8 cellular contexts compared by ENCODE assay signal in genomic region chr5:54243483-54244080, GRCh38.
DNase-seq lines count a peak whose midpoint lies in the region; ATAC-seq and TF ChIP-seq lines count a peak whose summit lies in the region.

No MANE protein-coding gene starts in this region.

- H2BK12ac ChIP-seq in trophoblast cell (ENCODE audit: low read length), result no peak overlapping the region

- no peak overlapping the region for H2AK5ac ChIP-seq in trophoblast cell (ENCODE audit: low read length)

- H3K79me1 ChIP-seq in trophoblast cell (ENCODE audit: low read length), result no peaks in the 10 kb centered on the region

- H4K20me1 ChIP-seq in SU-DHL-6 (ENCODE audit: low read depth, low read length), result no peaks in the 10 kb centered on the region

- H3F3A ChIP-seq in SU-DHL-6 (ENCODE audit: insufficient read depth), result no peaks in the 10 kb centered on the region

- peak in 2 of 3 donors; percentile 32 to 53 for DNase-seq in CD4-positive, CD25-positive, alpha-beta regulatory T cell
- peak; percentile 19 for DNase-seq in Jurkat, Clone E6-1 (ENCODE audit: low read depth, low spot score)
- no peak for DNase-seq in esophagus squamous epithelium (lab: John Stamatoyannopoulos, UW)
- DNase-seq in trophoblast cell, result peak; percentile 4 to 65
- no peak for DNase-seq in mesenteric fat pad (ENCODE audit: low spot score)

- no peaks in the 10 kb centered on the region for H3K4me1 ChIP-seq in CD4-positive, CD25-positive, alpha-beta regulatory T cell (ENCODE audit: control insufficient read depth, insufficient read depth, low read length, poor library complexity, severe bottlenecking)
- H3K4me1 ChIP-seq in esophagus squamous epithelium (peaks cover 0 to 5% (median 0%) of the 10 kb centered on the region in 3 donors), trophoblast cell (ENCODE audit: control insufficient read depth in 1 of 2, insufficient read depth in 2 of 2, low read length in 2 of 2) (no peaks in the 10 kb centered on the region)

- 46% methylated on average over 4 of the region's 4 CpGs for whole genome bisulfite sequencing in esophagus squamous epithelium, 2 donors
- WGBS in trophoblast cell (ENCODE audit: extremely low coverage, insufficient coverage, insufficient read length), result no CpG with 5 or more reads among the region's 4 CpGs

- H3K4ac ChIP-seq in trophoblast cell (ENCODE audit: low read depth, low read length), result no peak overlapping the region

- H3K4me3 ChIP-seq in CD4-positive, CD25-positive, alpha-beta regulatory T cell (ENCODE audit: low read depth, low read length), result no peak overlapping the region
- H3K4me3 ChIP-seq in Jurkat, Clone E6-1 (ENCODE audit: low read length), result no peak overlapping the region
- H3K4me3 ChIP-seq in SU-DHL-6 (ENCODE audit: insufficient read depth, low read length, poor library complexity, severe bottlenecking) (no peak overlapping the region), esophagus squamous epithelium (no peak overlapping the region), trophoblast cell (ENCODE audit: low read depth, low read length) (no peak overlapping the region)

- H2AFZ ChIP-seq in SU-DHL-6 (ENCODE audit: low read depth, low read length, severe bottlenecking) (no peak overlapping the region), trophoblast cell (ENCODE audit: insufficient read depth, low read length, poor library complexity) (no peak overlapping the region)

- no peak overlapping the region for H3K14ac ChIP-seq in trophoblast cell (ENCODE audit: low read length)

- no peak overlapping the region for H3K27ac Mint-ChIP-seq in CD4-positive, CD25-positive, alpha-beta regulatory T cell

- no peaks in the 10 kb centered on the region for H3K36me3 ChIP-seq in CD4-positive, CD25-positive, alpha-beta regulatory T cell (ENCODE audit: control insufficient read depth, insufficient read depth, low read length)
- H3K36me3 ChIP-seq in SU-DHL-6 (ENCODE audit: low read length) (no peaks in the 10 kb centered on the region), esophagus squamous epithelium (no peaks in the 10 kb centered on the region), trophoblast cell (ENCODE audit: control insufficient read depth in 1 of 2, insufficient read depth in 2 of 2, low read length in 2 of 2) (no peaks in the 10 kb centered on the region)

- no peaks in the 10 kb centered on the region for H3K79me2 ChIP-seq in SU-DHL-6 (ENCODE audit: insufficient read depth, low read length)
- H3K79me2 ChIP-seq in trophoblast cell (ENCODE audit: control insufficient read depth, insufficient read depth, low read length, poor library complexity), result no peaks in the 10 kb centered on the region

- H3K4me2 ChIP-seq in SU-DHL-6 (ENCODE audit: low read depth, low read length, poor library complexity, severe bottlenecking) (no peak overlapping the region), trophoblast cell (ENCODE audit: low read length) (no peak overlapping the region)

- H2BK120ac ChIP-seq in trophoblast cell (ENCODE audit: insufficient read depth, low read length, poor library complexity), result no peak overlapping the region

- H4K91ac ChIP-seq in trophoblast cell (ENCODE audit: low read depth, low read length), result no peak overlapping the region

- no peak overlapping the region for H4K8ac ChIP-seq in trophoblast cell (ENCODE audit: low read depth, low read length)

- H3K18ac ChIP-seq in trophoblast cell (ENCODE audit: low read length), result no peak overlapping the region

- intact Hi-C loops in esophagus squamous epithelium (cut with DNase I), result loop anchor here (10.0 kb wide), 1 partner anchor 171 kb away; no protein-coding TSS in a partner anchor

- no peaks in the 10 kb centered on the region for H3K27me3 ChIP-seq in CD4-positive, CD25-positive, alpha-beta regulatory T cell (ENCODE audit: control insufficient read depth, insufficient read depth, low read length)
- H3K27me3 ChIP-seq in SU-DHL-6 (ENCODE audit: low read length) (no peaks in the 10 kb centered on the region), esophagus squamous epithelium (no peaks in the 10 kb centered on the region), trophoblast cell (ENCODE audit: insufficient read depth, low read length) (no peaks in the 10 kb centered on the region)

- H3K23ac ChIP-seq in trophoblast cell (ENCODE audit: low read length), result no peak overlapping the region

- no peak for TF ChIP-seq POLR2A in esophagus squamous epithelium (IDR thresholded peaks at IDR 0.05)

- H3K9me3 ChIP-seq in CD4-positive, CD25-positive, alpha-beta regulatory T cell (ENCODE audit: control insufficient read depth in 2 of 2, low read length in 2 of 2), result no peaks in the 10 kb centered on the region
- H3K9me3 ChIP-seq in SU-DHL-6 (ENCODE audit: insufficient read depth, low read length) (no peaks in the 10 kb centered on the region), esophagus squamous epithelium (no peaks in the 10 kb centered on the region), trophoblast cell (ENCODE audit: insufficient read depth, low read depth, low read length) (no peaks in the 10 kb centered on the region)

- no peak overlapping the region for H3K9ac ChIP-seq in SU-DHL-6 (ENCODE audit: low read length)
- H3K9ac ChIP-seq in trophoblast cell (ENCODE audit: low read length), result no peak overlapping the region

- H3K4me3 Mint-ChIP-seq in CD4-positive, CD25-positive, alpha-beta regulatory T cell, result no peak overlapping the region

- no peak for ATAC-seq in CD4-positive, CD25-positive, alpha-beta regulatory T cell (ENCODE audit: low read depth in 2 of 2)
- ATAC-seq in GM18511 (IDR thresholded peaks at IDR 0.05; ENCODE audit: unreplicated experiment), result peak; percentile 68
- no peak for ATAC-seq in esophagus mucosa

- H3K9me3 Mint-ChIP-seq in CD4-positive, CD25-positive, alpha-beta regulatory T cell, result peaks cover 0 to 1% (median 0%) of the 10 kb centered on the region in 7 donors

- no peaks in the 10 kb centered on the region for H3K9me2 ChIP-seq in SU-DHL-6 (replicated peaks; ENCODE audit: insufficient read depth, low read length)

- peak; percentile 36 for TF ChIP-seq CTCF in SU-DHL-6 (IDR thresholded peaks at IDR 0.05; ENCODE audit: insufficient read depth, low read length, poor library complexity, severe bottlenecking)
- TF ChIP-seq CTCF in esophagus squamous epithelium (IDR thresholded peaks at IDR 0.05), result peak; percentile 37 to 72 (median 55)

- no peak overlapping the region for H4K12ac ChIP-seq in trophoblast cell (ENCODE audit: low read depth, low read length)

- H3K27ac ChIP-seq in CD4-positive, CD25-positive, alpha-beta regulatory T cell (ENCODE audit: insufficient read depth, low read length, poor library complexity, severe bottlenecking), result no peak overlapping the region
- no peak overlapping the region for H3K27ac ChIP-seq in SU-DHL-6 (ENCODE audit: low read depth, low read length)
- no peak overlapping the region for H3K27ac ChIP-seq in esophagus squamous epithelium
- H3K27ac ChIP-seq in trophoblast cell (ENCODE audit: low read depth, low read length), result no peak overlapping the region

- no peaks in the 10 kb centered on the region for H3K27me3 Mint-ChIP-seq in CD4-positive, CD25-positive, alpha-beta regulatory T cell

- H2BK5ac ChIP-seq in trophoblast cell (ENCODE audit: low read depth, low read length, poor library complexity), result no peak overlapping the region

- peaks cover 0 to 12% (median 11%) of the 10 kb centered on the region in 4 donors for H3K4me1 Mint-ChIP-seq in CD4-positive, CD25-positive, alpha-beta regulatory T cell

- H3K36me3 Mint-ChIP-seq in CD4-positive, CD25-positive, alpha-beta regulatory T cell, result no peaks in the 10 kb centered on the region

Comparison
In these comparisons a context has a peak if more than half of its experiments do, and no peak if none do; other contexts are left out.
1. DNase-seq: peak in CD4-positive, CD25-positive, alpha-beta regulatory T cell (2 of 3), Jurkat, Clone E6-1 (single experiment) and trophoblast cell (2 of 2); none in esophagus squamous epithelium (single experiment) and mesenteric fat pad (single experiment).